8 cellular contexts compared by ENCODE assay signal in genomic region chr1:202135221-202135721, GRCh38. TPM values are rescaled to one million over a fixed set of nuclear protein-coding genes. Genes with fewer than 3 reads are reported as not detected.
DNase-seq lines count a peak whose midpoint lies in the region; ATAC-seq and TF ChIP-seq lines count a peak whose summit lies in the region.

No MANE protein-coding gene starts in this region.

- ATAC-seq in GM19438 (IDR thresholded peaks at IDR 0.05; ENCODE audit: low read depth, unreplicated experiment) (peak; percentile 55), SK-N-SH treated with all-trans-retinoic acid at 6 μM for 48 hours (peak; percentile 94), left cardiac atrium (peak; percentile 45 to 65), psoas muscle (peak; percentile 73 to 81 (median 77)), GM18505 (IDR thresholded peaks at IDR 0.05; ENCODE audit: unreplicated experiment) (no peak)

- 38 to 41% (median 39%) methylated on average over 14 to 15 of the region's 15 CpGs for WGBS in psoas muscle, 3 donors

- peaks cover 0 to 54% of the 10 kb centered on the region in 2 donors for H3K36me3 ChIP-seq in psoas muscle (ENCODE audit: insufficient read depth in 1 of 2, low read depth in 1 of 2)

- TF ChIP-seq POLR2A in NB4 (IDR thresholded peaks at IDR 0.05; ENCODE audit: extremely low read depth, insufficient read length) = no peak
- no peak for TF ChIP-seq POLR2A in GM18505 (IDR thresholded peaks at IDR 0.05; ENCODE audit: borderline replicate concordance, extremely low read depth, insufficient read depth, insufficient read length)

- no peak overlapping the region for H3K27ac ChIP-seq in psoas muscle

- H3K4me3 ChIP-seq in NB4 (ENCODE audit: low read depth, low read length) = no peak overlapping the region
- H3K4me3 ChIP-seq in psoas muscle = no peak overlapping the region

- H3K4me1 ChIP-seq in psoas muscle = peaks cover 13% of the 10 kb centered on the region

- no peaks in the 10 kb centered on the region for H3K9me3 ChIP-seq in psoas muscle

- peak; percentile 69 for DNase-seq in CD1c-positive myeloid dendritic cell (ENCODE audit: extremely low spot score)
- peak; percentile 71 for DNase-seq in NB4 (ENCODE audit: low read depth)
- DNase-seq in amygdala (lab: John Stamatoyannopoulos, UW) = peak in 48 of 56 donors; percentile 17 to 83 (median 54)
- peak; percentile 64 for DNase-seq in left cardiac atrium
- DNase-seq in psoas muscle = peak in 1 of 2 donors; percentile 49

- intact Hi-C loops in left cardiac atrium (cut with DNase I) (no loop called here), psoas muscle (cut with DNase I) (loop anchor here in 1 of 2 donors (1.0 to 10.0 kb wide), 2 partner anchors 126 to 240 kb away; no protein-coding TSS in a partner anchor)

- peak; percentile 79 for TF ChIP-seq CTCF in NB4 (IDR thresholded peaks at IDR 0.05; ENCODE audit: low read depth, low read length)
- TF ChIP-seq CTCF in psoas muscle (IDR thresholded peaks at IDR 0.05) = peak; percentile 83

- H3K27me3 ChIP-seq in psoas muscle (ENCODE audit: insufficient read depth in 3 of 3, low read length in 2 of 3) = no peaks in the 10 kb centered on the region

TF ChIP-seq in SK-N-SH treated with all-trans-retinoic acid at 6 μM for 48 hours, 23 proteins besides CTCF, POLR2A, EP300 and RAD21:
- TF ChIP-seq SNAI2 (CRISPR knock-in tag; IDR thresholded peaks at IDR 0.05) = no peak
- TF ChIP-seq TCF4 (CRISPR knock-in tag; IDR thresholded peaks at IDR 0.05; ENCODE audit: borderline replicate concordance) = no peak
- no peak for TF ChIP-seq GLIS3 (CRISPR knock-in tag; IDR thresholded peaks at IDR 0.05)
- TF ChIP-seq ESRRG (CRISPR knock-in tag; IDR thresholded peaks at IDR 0.05) = no peak
- TF ChIP-seq CSRNP3 (CRISPR knock-in tag; IDR thresholded peaks at IDR 0.05) = no peak
- TF ChIP-seq ZNF70 (CRISPR knock-in tag; IDR thresholded peaks at IDR 0.05) = no peak
- no peak for TF ChIP-seq TOX (CRISPR knock-in tag; IDR thresholded peaks at IDR 0.05; ENCODE audit: borderline replicate concordance)
- no peak for TF ChIP-seq RARB (CRISPR knock-in tag; IDR thresholded peaks at IDR 0.05)
- no peak for TF ChIP-seq PPARA (CRISPR knock-in tag; IDR thresholded peaks at IDR 0.05; ENCODE audit: borderline replicate concordance)
- no peak for TF ChIP-seq OSR1 (CRISPR knock-in tag; IDR thresholded peaks at IDR 0.05)
- no peak for TF ChIP-seq ZFP3 (CRISPR knock-in tag; IDR thresholded peaks at IDR 0.05)
- TF ChIP-seq BACH2 (CRISPR knock-in tag; IDR thresholded peaks at IDR 0.05; ENCODE audit: borderline replicate concordance) = no peak
- no peak for TF ChIP-seq ZFP30 (CRISPR knock-in tag; IDR thresholded peaks at IDR 0.05)
- no peak for TF ChIP-seq CREB5 (CRISPR knock-in tag; IDR thresholded peaks at IDR 0.05; ENCODE audit: low read depth)
- no peak for TF ChIP-seq PATZ1 (CRISPR knock-in tag; IDR thresholded peaks at IDR 0.05; ENCODE audit: borderline replicate concordance)
- TF ChIP-seq CSDC2 (CRISPR knock-in tag; IDR thresholded peaks at IDR 0.05) = no peak
- TF ChIP-seq ZNF8 (CRISPR knock-in tag; IDR thresholded peaks at IDR 0.05) = no peak
- TF ChIP-seq, protein P1, sequence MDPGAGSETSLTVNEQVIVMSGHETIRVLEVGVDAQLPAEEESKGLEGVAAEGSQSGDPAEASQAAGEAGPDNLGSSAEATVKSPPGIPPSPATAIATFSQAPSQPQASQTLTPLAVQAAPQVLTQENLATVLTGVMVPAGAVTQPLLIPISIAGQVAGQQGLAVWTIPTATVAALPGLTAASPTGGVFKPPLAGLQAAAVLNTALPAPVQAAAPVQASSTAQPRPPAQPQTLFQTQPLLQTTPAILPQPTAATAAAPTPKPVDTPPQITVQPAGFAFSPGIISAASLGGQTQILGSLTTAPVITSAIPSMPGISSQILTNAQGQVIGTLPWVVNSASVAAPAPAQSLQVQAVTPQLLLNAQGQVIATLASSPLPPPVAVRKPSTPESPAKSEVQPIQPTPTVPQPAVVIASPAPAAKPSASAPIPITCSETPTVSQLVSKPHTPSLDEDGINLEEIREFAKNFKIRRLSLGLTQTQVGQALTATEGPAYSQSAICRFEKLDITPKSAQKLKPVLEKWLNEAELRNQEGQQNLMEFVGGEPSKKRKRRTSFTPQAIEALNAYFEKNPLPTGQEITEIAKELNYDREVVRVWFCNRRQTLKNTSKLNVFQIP (CRISPR knock-in tag; IDR thresholded peaks at IDR 0.05; ENCODE audit: borderline replicate concordance, low read depth) = no peak
- TF ChIP-seq TSHZ2 (CRISPR knock-in tag; IDR thresholded peaks at IDR 0.05) = no peak
- TF ChIP-seq ISL1 (CRISPR knock-in tag; IDR thresholded peaks at IDR 0.05) = no peak

RNA-seq across cellular contexts. Expression of gene ARL8A, which starts 9.3 kb away (rescaled TPM):
- 10 to 100 TPM; 55.6 to 79.8 TPM for total RNA-seq in left cardiac atrium
- 10 to 100 TPM; 53.1 to 70.6 (median 62.3) TPM for total RNA-seq in psoas muscle
- polyA plus RNA-seq in psoas muscle = 10 to 100 TPM; 26.6 to 34.0 (median 26.6) TPM

RNA-seq across cellular contexts. Expression of gene GPR37L1, which starts 12.6 kb away (rescaled TPM):
- total RNA-seq in left cardiac atrium (under 1 TPM; 0.05 to 0.21 TPM), psoas muscle (not detected)
- under 1 TPM; 0.01 TPM for polyA plus RNA-seq in psoas muscle

RNA-seq across cellular contexts. Expression of gene PTPN7, which starts 25.1 kb away (rescaled TPM):
- total RNA-seq in left cardiac atrium (1 to 10 TPM; 1.3 to 1.9 TPM), psoas muscle (1 to 10 TPM in 1 of 4 donors, under 1 TPM in 3; 0.32 to 1.0 (median 0.45) TPM)
- under 1 TPM; 0.10 to 0.17 (median 0.13) TPM for polyA plus RNA-seq in psoas muscle

RNA-seq across cellular contexts. Expression of gene LGR6, which starts 58.3 kb away (rescaled TPM):
- total RNA-seq in left cardiac atrium (1 to 10 TPM; 6.0 to 6.1 TPM), psoas muscle (under 1 TPM in 1 of 4 donors, not detected in 3; 0.19 TPM)
- polyA plus RNA-seq in psoas muscle = under 1 TPM; 0.12 to 0.20 (median 0.13) TPM
